1 cellular context compared by ENCODE assay signal in the genomic region with DNA sequence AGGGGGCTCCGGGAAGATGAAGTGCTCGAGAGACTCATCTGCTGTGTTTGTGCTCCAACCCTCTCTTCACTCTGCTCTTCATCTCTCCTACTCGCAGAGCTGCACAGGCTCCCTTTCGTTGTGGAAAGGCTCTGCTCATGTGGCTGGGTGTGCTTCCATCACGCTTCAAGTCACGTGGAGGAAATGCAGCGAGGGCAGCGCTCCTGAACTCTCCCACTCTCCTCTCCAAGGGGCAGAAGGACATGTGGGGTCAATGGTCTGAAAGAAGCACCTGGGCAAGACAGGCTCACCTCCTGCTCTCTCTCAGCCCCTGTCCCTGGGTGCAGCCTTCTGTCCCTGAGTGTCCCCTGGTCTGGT.
TF ChIP-seq lines count a peak whose summit lies in the region.

No MANE protein-coding gene starts in this region.

TF ChIP-seq in WTC11, 78 proteins besides CTCF, POLR2A, EP300 and RAD21 (continued from another document):
- TF ChIP-seq, protein P1, sequence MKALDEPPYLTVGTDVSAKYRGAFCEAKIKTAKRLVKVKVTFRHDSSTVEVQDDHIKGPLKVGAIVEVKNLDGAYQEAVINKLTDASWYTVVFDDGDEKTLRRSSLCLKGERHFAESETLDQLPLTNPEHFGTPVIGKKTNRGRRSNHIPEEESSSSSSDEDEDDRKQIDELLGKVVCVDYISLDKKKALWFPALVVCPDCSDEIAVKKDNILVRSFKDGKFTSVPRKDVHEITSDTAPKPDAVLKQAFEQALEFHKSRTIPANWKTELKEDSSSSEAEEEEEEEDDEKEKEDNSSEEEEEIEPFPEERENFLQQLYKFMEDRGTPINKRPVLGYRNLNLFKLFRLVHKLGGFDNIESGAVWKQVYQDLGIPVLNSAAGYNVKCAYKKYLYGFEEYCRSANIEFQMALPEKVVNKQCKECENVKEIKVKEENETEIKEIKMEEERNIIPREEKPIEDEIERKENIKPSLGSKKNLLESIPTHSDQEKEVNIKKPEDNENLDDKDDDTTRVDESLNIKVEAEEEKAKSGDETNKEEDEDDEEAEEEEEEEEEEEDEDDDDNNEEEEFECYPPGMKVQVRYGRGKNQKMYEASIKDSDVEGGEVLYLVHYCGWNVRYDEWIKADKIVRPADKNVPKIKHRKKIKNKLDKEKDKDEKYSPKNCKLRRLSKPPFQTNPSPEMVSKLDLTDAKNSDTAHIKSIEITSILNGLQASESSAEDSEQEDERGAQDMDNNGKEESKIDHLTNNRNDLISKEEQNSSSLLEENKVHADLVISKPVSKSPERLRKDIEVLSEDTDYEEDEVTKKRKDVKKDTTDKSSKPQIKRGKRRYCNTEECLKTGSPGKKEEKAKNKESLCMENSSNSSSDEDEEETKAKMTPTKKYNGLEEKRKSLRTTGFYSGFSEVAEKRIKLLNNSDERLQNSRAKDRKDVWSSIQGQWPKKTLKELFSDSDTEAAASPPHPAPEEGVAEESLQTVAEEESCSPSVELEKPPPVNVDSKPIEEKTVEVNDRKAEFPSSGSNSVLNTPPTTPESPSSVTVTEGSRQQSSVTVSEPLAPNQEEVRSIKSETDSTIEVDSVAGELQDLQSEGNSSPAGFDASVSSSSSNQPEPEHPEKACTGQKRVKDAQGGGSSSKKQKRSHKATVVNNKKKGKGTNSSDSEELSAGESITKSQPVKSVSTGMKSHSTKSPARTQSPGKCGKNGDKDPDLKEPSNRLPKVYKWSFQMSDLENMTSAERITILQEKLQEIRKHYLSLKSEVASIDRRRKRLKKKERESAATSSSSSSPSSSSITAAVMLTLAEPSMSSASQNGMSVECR (CRISPR knock-in tag; IDR thresholded peaks at IDR 0.05; ENCODE audit: borderline replicate concordance), result no peak
- no peak for TF ChIP-seq HMGA2 (CRISPR knock-in tag; IDR thresholded peaks at IDR 0.05)
- TF ChIP-seq, protein P2, sequence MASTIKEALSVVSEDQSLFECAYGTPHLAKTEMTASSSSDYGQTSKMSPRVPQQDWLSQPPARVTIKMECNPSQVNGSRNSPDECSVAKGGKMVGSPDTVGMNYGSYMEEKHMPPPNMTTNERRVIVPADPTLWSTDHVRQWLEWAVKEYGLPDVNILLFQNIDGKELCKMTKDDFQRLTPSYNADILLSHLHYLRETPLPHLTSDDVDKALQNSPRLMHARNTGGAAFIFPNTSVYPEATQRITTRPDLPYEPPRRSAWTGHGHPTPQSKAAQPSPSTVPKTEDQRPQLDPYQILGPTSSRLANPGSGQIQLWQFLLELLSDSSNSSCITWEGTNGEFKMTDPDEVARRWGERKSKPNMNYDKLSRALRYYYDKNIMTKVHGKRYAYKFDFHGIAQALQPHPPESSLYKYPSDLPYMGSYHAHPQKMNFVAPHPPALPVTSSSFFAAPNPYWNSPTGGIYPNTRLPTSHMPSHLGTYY (CRISPR knock-in tag; IDR thresholded peaks at IDR 0.05), result no peak
- TF ChIP-seq OVOL2 (CRISPR knock-in tag; IDR thresholded peaks at IDR 0.05; ENCODE audit: borderline replicate concordance), result no peak
- TF ChIP-seq ZNF317 (CRISPR knock-in tag; IDR thresholded peaks at IDR 0.05; ENCODE audit: borderline replicate concordance, low read depth), result no peak
